ENCODE assay signal across 12 cellular contexts in genomic region chr14:89252887-89253532, GRCh38.
DNase-seq lines count a peak whose midpoint lies in the region; ATAC-seq and TF ChIP-seq lines count a peak whose summit lies in the region.
"Had no signal": no experiment of that assay in that cellular context is flagged by ENCODE, and none has a peak within 500 bp of the region (broad histone marks: within the 10 kb centered on the region; RNA-seq: fewer than 3 reads in every experiment).

No MANE protein-coding gene starts in this region.

- no peak overlapping the region for H3K4me3 Mint-ChIP-seq in activated naive CD8-positive, alpha-beta T cell
- H3K4me3 Mint-ChIP-seq in activated naive CD8-positive, alpha-beta T cell treated with anti-CD3 and anti-CD28 coated beads, Interleukin-2, amount 50 U/mL, for 24 hours = no peak overlapping the region
- H3K4me3 Mint-ChIP-seq: activated T-cell treated with anti-CD3 and anti-CD28 coated beads, Interleukin-2, amount 50 U/mL, for 72 hours had no signal

- TF ChIP-seq CTCF in VCaP (conservative IDR thresholded peaks at IDR 0.05) (peak; percentile 63), tibial artery (IDR thresholded peaks at IDR 0.05) (peak; percentile 38 to 48)

- H3K4me1 ChIP-seq in tibial artery = peaks cover 0 to 77% (median 38%) of the 10 kb centered on the region in 4 donors

- H3K27ac Mint-ChIP-seq in activated naive CD8-positive, alpha-beta T cell = peak overlapping the region; percentile 46
- H3K27ac Mint-ChIP-seq in activated naive CD8-positive, alpha-beta T cell treated with anti-CD3 and anti-CD28 coated beads, Interleukin-2, amount 50 U/mL, for 24 hours = no peak overlapping the region
- H3K27ac Mint-ChIP-seq: activated T-cell treated with anti-CD3 and anti-CD28 coated beads, Interleukin-2, amount 50 U/mL, for 72 hours had no signal

- no peaks in the 10 kb centered on the region for H3K9me3 ChIP-seq in tibial artery

- H3K9me3 Mint-ChIP-seq in activated naive CD8-positive, alpha-beta T cell (ENCODE audit: low read depth) = no peaks in the 10 kb centered on the region
- H3K9me3 Mint-ChIP-seq in activated naive CD8-positive, alpha-beta T cell treated with anti-CD3 and anti-CD28 coated beads, Interleukin-2, amount 50 U/mL, for 24 hours = peaks cover 6% of the 10 kb centered on the region

- H3K27ac ChIP-seq in VCaP (peak overlapping the region; percentile 32; the same call in 1 of the 2 replicates), tibial artery (peak overlapping the region; percentile 21 to 24)

- no peaks in the 10 kb centered on the region for H3K27me3 Mint-ChIP-seq in activated naive CD8-positive, alpha-beta T cell
- H3K27me3 Mint-ChIP-seq in activated naive CD8-positive, alpha-beta T cell treated with anti-CD3 and anti-CD28 coated beads, Interleukin-2, amount 50 U/mL, for 24 hours = no peaks in the 10 kb centered on the region

- H3K27me3 ChIP-seq in tibial artery = no peaks in the 10 kb centered on the region

- H3K4me1 Mint-ChIP-seq in activated naive CD8-positive, alpha-beta T cell (ENCODE audit: low read depth) = peaks cover 57% of the 10 kb centered on the region
- peaks cover 28% of the 10 kb centered on the region for H3K4me1 Mint-ChIP-seq in activated naive CD8-positive, alpha-beta T cell treated with anti-CD3 and anti-CD28 coated beads, Interleukin-2, amount 50 U/mL, for 24 hours

- ATAC-seq in activated naive CD8-positive, alpha-beta T cell treated with anti-CD3 and anti-CD28 coated beads, Interleukin-2, amount 50 U/mL, for 24 hours = no peak
- ATAC-seq in left cardiac atrium (peak; percentile 21 to 73), HG03442 (IDR thresholded peaks at IDR 0.05; ENCODE audit: unreplicated experiment) (no peak)
- ATAC-seq: activated T-cell treated with anti-CD3 and anti-CD28 coated beads, Interleukin-2, amount 50 U/mL, for 72 hours had no signal

- H3K36me3 Mint-ChIP-seq in activated naive CD8-positive, alpha-beta T cell = peaks cover 24% of the 10 kb centered on the region
- peaks cover 62% of the 10 kb centered on the region for H3K36me3 Mint-ChIP-seq in activated naive CD8-positive, alpha-beta T cell treated with anti-CD3 and anti-CD28 coated beads, Interleukin-2, amount 50 U/mL, for 24 hours (ENCODE audit: low read depth)

- H3K4me3 ChIP-seq in tibial artery = no peak overlapping the region

- no peaks in the 10 kb centered on the region for H3K36me3 ChIP-seq in tibial artery

- intact Hi-C loops in left cardiac atrium (cut with DNase I) (no loop called here), tibial artery (cut with DNase I; ENCODE audit: low total_unique reads) (no loop called here)

- no peak for DNase-seq in activated naive CD8-positive, alpha-beta T cell treated with anti-CD3 and anti-CD28 coated beads, Interleukin-2, amount 50 U/mL, for 24 hours
- no peak for DNase-seq in left cardiac atrium
- peak; percentile 38 to 79 for DNase-seq in tibial artery
- no peak for DNase-seq in HT-29 (ENCODE audit: low spot score)
- no peak for DNase-seq in NCI-H1694 (lab: John Stamatoyannopoulos, UW)
- DNase-seq: activated T-cell treated with anti-CD3 and anti-CD28 coated beads, Interleukin-2, amount 50 U/mL, for 72 hours; cortex of kidney; NCI-H2081; RPMI8226 had no signal

Comparison
In these comparisons a context has a peak if more than half of its experiments do, and no peak if none do; other contexts are left out.
1. ATAC-seq: peak in left cardiac atrium (2 of 2); none in activated naive CD8-positive, alpha-beta T cell treated with anti-CD3 and anti-CD28 coated beads, Interleukin-2, amount 50 U/mL, for 24 hours (single experiment) and HG03442 (single experiment).
2. DNase-seq: peak in tibial artery (2 of 2); none in activated naive CD8-positive, alpha-beta T cell treated with anti-CD3 and anti-CD28 coated beads, Interleukin-2, amount 50 U/mL, for 24 hours (single experiment), left cardiac atrium (single experiment), HT-29 (single experiment) and NCI-H1694 (single experiment).